ENCODE assay signal across 10 cellular contexts in genomic region chr5:1930880-1931589, GRCh38. TPM values are rescaled to one million over a fixed set of nuclear protein-coding genes. Genes with fewer than 3 reads are reported as not detected.
DNase-seq lines count a peak whose midpoint lies in the region; ATAC-seq and TF ChIP-seq lines count a peak whose summit lies in the region.
"Had no signal": no experiment of that assay in that cellular context is flagged by ENCODE, and none has a peak within 500 bp of the region (broad histone marks: within the 10 kb centered on the region; RNA-seq: fewer than 3 reads in every experiment).

No MANE protein-coding gene starts in this region.

- no peaks in the 10 kb centered on the region for H3K9me3 ChIP-seq in suprapubic skin

- no peak for TF ChIP-seq EP300 in suprapubic skin (IDR thresholded peaks at IDR 0.05)

- no peak overlapping the region for H3K4ac ChIP-seq in mesendoderm (ENCODE audit: low read depth, low read length)

- no peak for TF ChIP-seq POLR2A in suprapubic skin (IDR thresholded peaks at IDR 0.05)

- peak overlapping the region; percentile 63 for H3K4me2 ChIP-seq in mesendoderm (ENCODE audit: low read length)

- H2AK5ac ChIP-seq in mesendoderm (ENCODE audit: low read length) = no peak overlapping the region

- no peaks in the 10 kb centered on the region for H3K79me1 ChIP-seq in mesendoderm (ENCODE audit: low read length)

- peak overlapping the region; percentile 45 for H3K23ac ChIP-seq in mesendoderm (ENCODE audit: low read length)

- DNase-seq in NCI-H2227 (lab: John Stamatoyannopoulos, UW; ENCODE audit: unreplicated experiment) (peak; percentile 24), epithelial cell of prostate (ENCODE audit: low read depth, low spot score) (no peak), mesendoderm (peak; percentile 67), suprapubic skin (ENCODE audit: low spot score in 2 of 2) (peak; percentile 63 to 79), NCI-H2029 (lab: John Stamatoyannopoulos, UW) (no peak), NCI-H2171 treated with DMSO at 0.1 percent for 48 hours (lab: John Stamatoyannopoulos, UW) (no peak)
- DNase-seq: NCI-H1436 had no signal

- peak overlapping the region; percentile 19 for H3K4me3 ChIP-seq in mesendoderm (ENCODE audit: low read length)
- H3K4me3 ChIP-seq in suprapubic skin = peak overlapping the region; percentile 48

- H3K18ac ChIP-seq in mesendoderm (ENCODE audit: low read length) = peak overlapping the region; percentile 18

- H3K79me2 ChIP-seq in mesendoderm (ENCODE audit: control insufficient read depth, insufficient read depth, low read length) = no peaks in the 10 kb centered on the region

- ATAC-seq in GM19467 (IDR thresholded peaks at IDR 0.05; ENCODE audit: unreplicated experiment) = no peak
- no peak for ATAC-seq in HG02885 (IDR thresholded peaks at IDR 0.05; ENCODE audit: poor library complexity, unreplicated experiment)

- no peak overlapping the region for H2BK120ac ChIP-seq in mesendoderm (ENCODE audit: low read depth, low read length)

- WGBS in mesendoderm (ENCODE audit: extremely low coverage, insufficient coverage, low lambda C conversion rate) = no CpG with 5 or more reads among the region's 63 CpGs
- 2% methylated on average over 30 of the region's 63 CpGs for WGBS in suprapubic skin

- H3K9ac ChIP-seq in mesendoderm (ENCODE audit: low read length) = peak overlapping the region; percentile 69

- peaks cover 1% of the 10 kb centered on the region for H3K4me1 ChIP-seq in mesendoderm (ENCODE audit: control insufficient read depth, low read depth, low read length)
- H3K4me1 ChIP-seq in suprapubic skin = peaks cover 21% of the 10 kb centered on the region

- H2BK15ac ChIP-seq in mesendoderm (replicated peaks; ENCODE audit: low read depth) = no peak overlapping the region

- H3K27me3 ChIP-seq in mesendoderm (ENCODE audit: insufficient read depth, low read length, poor library complexity) (no peaks in the 10 kb centered on the region), suprapubic skin (peaks cover 34% of the 10 kb centered on the region)

- H4K5ac ChIP-seq in mesendoderm (ENCODE audit: low read length) = no peak overlapping the region

- H3K27ac ChIP-seq in epithelial cell of prostate = peak overlapping the region; percentile 51
- no peak overlapping the region for H3K27ac ChIP-seq in mesendoderm (ENCODE audit: low read depth, low read length)
- peak overlapping the region; percentile 77 for H3K27ac ChIP-seq in suprapubic skin

- H3K56ac ChIP-seq in mesendoderm (ENCODE audit: low read length) = peak overlapping the region; percentile 87

- H3K36me3 ChIP-seq in mesendoderm (ENCODE audit: control insufficient read depth, insufficient read depth, low read length) (no peaks in the 10 kb centered on the region), suprapubic skin (no peaks in the 10 kb centered on the region)

- no peak for TF ChIP-seq CTCF in suprapubic skin (IDR thresholded peaks at IDR 0.05)

- H2BK5ac ChIP-seq in mesendoderm (ENCODE audit: low read length) = no peak overlapping the region

- H4K8ac ChIP-seq in mesendoderm (ENCODE audit: low read depth, low read length) = no peak overlapping the region

RNA-seq across cellular contexts. Expression of gene IRX4, which starts 48.3 kb away (rescaled TPM):
- 0.51 TPM for polyA plus RNA-seq in mesendoderm (2013, experiment 1 of 2)
- polyA plus RNA-seq in mesendoderm (2013, experiment 2 of 2) = 0.48 TPM
- total RNA-seq in suprapubic skin = 10 to 100 TPM; 20.3 to 45.9 (median 33.5) TPM
- total RNA-seq: lung microvascular endothelial cell had no signal

Comparison
In these comparisons a context has a peak if more than half of its experiments do, and no peak if none do; other contexts are left out.
1. DNase-seq: peak in NCI-H2227 (single experiment), mesendoderm (single experiment) and suprapubic skin (2 of 2); none in epithelial cell of prostate (single experiment), NCI-H2029 (single experiment) and NCI-H2171 treated with DMSO at 0.1 percent for 48 hours (single experiment).